ENCODE assay signal across 16 cellular contexts in genomic region chr3:182220013-182220412, GRCh38.
DNase-seq lines count a peak whose midpoint lies in the region; ATAC-seq, FAIRE-seq and TF ChIP-seq lines count a peak whose summit lies in the region.
"Had no signal": no experiment of that assay in that cellular context is flagged by ENCODE, and none has a peak within 500 bp of the region (broad histone marks: within the 10 kb centered on the region; RNA-seq: fewer than 3 reads in every experiment).

No MANE protein-coding gene starts in this region.

- H3K4me3 ChIP-seq in HepG2 (replicated peaks in 1 of 3; ENCODE audit: insufficient read depth in 1 of 3, low read depth in 2 of 3, low read length in 3 of 3) (no peak overlapping the region), right lobe of liver (no peak overlapping the region)

- H3K9me3 Mint-ChIP-seq in WTC11: peaks cover 24% of the 10 kb centered on the region
- no peaks in the 10 kb centered on the region for H3K9me3 Mint-ChIP-seq in Calu3 (ENCODE audit: low read depth, unreplicated experiment)
- H3K9me3 Mint-ChIP-seq: CD8-positive, alpha-beta T cell had no signal

- intact Hi-C loops in HepG2 (cut with micrococcal nuclease; ENCODE audit: unreplicated experiment) (no loop called here), right lobe of liver (cut with DNase I) (no loop called here), Calu3 (cut with micrococcal nuclease; ENCODE audit: unreplicated experiment) (no loop called here)

- H3K9me3 ChIP-seq in HepG2 (ENCODE audit: low read length) (no peaks in the 10 kb centered on the region), right lobe of liver (no peaks in the 10 kb centered on the region)

- POLR2A ChIA-PET in HepG2 (lab: Yijun Ruan, JAX) (no interaction called here), WTC11 (lab: Charles Lee) (no interaction called here)

- WGBS in HepG2 (ENCODE audit: low lambda C conversion rate): 0% methylated on average over 1 of the region's 1 CpG
- WGBS in right lobe of liver (ENCODE audit: insufficient coverage, low coverage, low lambda C conversion rate, missing lambda C conversion rate): 6% methylated on average over 1 of the region's 1 CpG

- TF ChIP-seq RAD21 in HepG2 (CRISPR knock-in tag; IDR thresholded peaks at IDR 0.05): no peak

- CTCF ChIA-PET in HepG2 (lab: Yijun Ruan, JAX; ENCODE audit: low intra/inter-chr PET ratio, low total read pairs): no interaction called here
- CTCF ChIA-PET in WTC11 (lab: Charles Lee): no interaction called here
- CTCF ChIA-PET in Calu3 (lab: Charles Lee): no interaction called here

- TF ChIP-seq EP300 in HepG2 (IDR thresholded peaks at IDR 0.05; ENCODE audit: low read depth in 2 of 2, low read length in 2 of 2): no peak
- TF ChIP-seq EP300 in HepG2 (CRISPR knock-in tag; IDR thresholded peaks at IDR 0.05; ENCODE audit: borderline replicate concordance): no peak

- H3K27ac ChIP-seq in HepG2 (ENCODE audit: extremely low read length, insufficient read depth, low read length) (no peak overlapping the region), right lobe of liver (no peak overlapping the region)
- H3K27ac ChIP-seq: 22Rv1 had no signal

- BruUV-seq in HepG2 (replicated peaks; lab: Mats Ljungman, UMichigan) (no TSS peak), Calu3 (replicated peaks; lab: Mats Ljungman, UMichigan) (no TSS peak)

- TF ChIP-seq POLR2A in HepG2 (IDR thresholded peaks at IDR 0.05; ENCODE audit: insufficient read depth in 1 of 2, low read depth in 2 of 2, low read length in 2 of 2) (no peak), right lobe of liver (IDR thresholded peaks at IDR 0.05) (no peak)

- DNase-seq in DMS53 (lab: John Stamatoyannopoulos, UW) (peak; percentile 8), DMS53 treated with DMSO at 0.1 percent for 48 hours (lab: John Stamatoyannopoulos, UW; ENCODE audit: unreplicated experiment) (no peak), HepG2 (ENCODE audit: low spot score) (peak; percentile 31), right lobe of liver (no peak), WTC11 (ENCODE audit: low spot score) (no peak), NCI-H510A (lab: John Stamatoyannopoulos, UW) (no peak), Calu3 (no peak)
- DNase-seq: CD8-positive, alpha-beta T cell; COR-L47; GF-D8; GOT3; H9 had no signal

- H3K27ac Mint-ChIP-seq in WTC11 (no peak overlapping the region), Calu3 (ENCODE audit: unreplicated experiment) (no peak overlapping the region)
- H3K27ac Mint-ChIP-seq: CD14-positive monocyte; CD8-positive, alpha-beta T cell; H9; IgD-negative memory B cell had no signal

- H3K79me2 ChIP-seq in HepG2 (ENCODE audit: insufficient read depth, low read length): no peaks in the 10 kb centered on the region

- H3K36me3 Mint-ChIP-seq in WTC11 (peaks cover 5% of the 10 kb centered on the region), Calu3 (ENCODE audit: insufficient read depth, unreplicated experiment) (no peaks in the 10 kb centered on the region)
- H3K36me3 Mint-ChIP-seq: CD14-positive monocyte; CD8-positive, alpha-beta T cell; IgD-negative memory B cell had no signal

- H3K4me1 ChIP-seq in HepG2 (ENCODE audit: insufficient read depth, low read length) (peaks cover 13% of the 10 kb centered on the region; the same call in 1 of the 2 replicates), right lobe of liver (no peaks in the 10 kb centered on the region)

- H3K4me3 Mint-ChIP-seq in WTC11 (no peak overlapping the region), Calu3 (ENCODE audit: low read depth, unreplicated experiment) (no peak overlapping the region)
- H3K4me3 Mint-ChIP-seq: CD14-positive monocyte; CD8-positive, alpha-beta T cell; H9; IgD-negative memory B cell had no signal

- H3K4me1 Mint-ChIP-seq in WTC11 (peaks cover 31% of the 10 kb centered on the region), Calu3 (ENCODE audit: low read depth, unreplicated experiment) (no peaks in the 10 kb centered on the region)
- H3K4me1 Mint-ChIP-seq: CD14-positive monocyte, IgD-negative memory B cell had no signal

- H3K27me3 ChIP-seq in HepG2 (ENCODE audit: control insufficient read depth in 1 of 2, insufficient read depth in 2 of 2, low read length in 2 of 2) (no peaks in the 10 kb centered on the region), right lobe of liver (no peaks in the 10 kb centered on the region)

- TF ChIP-seq CTCF in HepG2 (CRISPR knock-in tag; IDR thresholded peaks at IDR 0.05) (no peak), right lobe of liver (IDR thresholded peaks at IDR 0.05) (no peak), WTC11 (IDR thresholded peaks at IDR 0.05) (no peak), Calu3 (IDR thresholded peaks at IDR 0.05; ENCODE audit: unreplicated experiment) (no peak)

- no peak for FAIRE-seq in HepG2 (lab: Jason Lieb, UNC)
- FAIRE-seq: GM19239 had no signal

- H4K20me1 ChIP-seq in HepG2 (ENCODE audit: insufficient read depth, low read length): no peaks in the 10 kb centered on the region

- H3K9ac ChIP-seq in HepG2 (ENCODE audit: insufficient read depth, low read depth, low read length): no peak overlapping the region

- H3K36me3 ChIP-seq in HepG2 (replicated peaks in 1 of 2; ENCODE audit: control insufficient read depth in 1 of 2, insufficient read depth in 2 of 2, low read length in 2 of 2) (no peaks in the 10 kb centered on the region), right lobe of liver (no peaks in the 10 kb centered on the region)

- no peak overlapping the region for H2AFZ ChIP-seq in HepG2 (ENCODE audit: low read length)

- no peak; the same call in 2 of the 3 replicates for ATAC-seq in HepG2
- ATAC-seq in right lobe of liver: no peak
- no peak for ATAC-seq in WTC11
- ATAC-seq: CD8-positive, alpha-beta T cell had no signal

- H3K4me2 ChIP-seq in HepG2 (ENCODE audit: low read depth, low read length): no peak overlapping the region

- H3K27me3 Mint-ChIP-seq in WTC11 (ENCODE audit: low read depth): peaks cover 3% of the 10 kb centered on the region; the same call in 1 of the 2 replicates
- no peaks in the 10 kb centered on the region for H3K27me3 Mint-ChIP-seq in Calu3 (ENCODE audit: unreplicated experiment)

- in situ Hi-C loops in HepG2 (cut with HindIII; ENCODE audit: extremely low pct_ligation_motif_present, low pct_unique_long_range_greater_than_20kb): no loop called here

TF ChIP-seq in HepG2, 621 proteins besides CTCF, POLR2A, EP300 and RAD21 (continues in another document):
- TF ChIP-seq ZNF598 (CRISPR knock-in tag; IDR thresholded peaks at IDR 0.05; ENCODE audit: borderline replicate concordance) (no peak), RBAK (CRISPR knock-in tag; IDR thresholded peaks at IDR 0.05) (no peak)
- TF ChIP-seq, protein P1, sequence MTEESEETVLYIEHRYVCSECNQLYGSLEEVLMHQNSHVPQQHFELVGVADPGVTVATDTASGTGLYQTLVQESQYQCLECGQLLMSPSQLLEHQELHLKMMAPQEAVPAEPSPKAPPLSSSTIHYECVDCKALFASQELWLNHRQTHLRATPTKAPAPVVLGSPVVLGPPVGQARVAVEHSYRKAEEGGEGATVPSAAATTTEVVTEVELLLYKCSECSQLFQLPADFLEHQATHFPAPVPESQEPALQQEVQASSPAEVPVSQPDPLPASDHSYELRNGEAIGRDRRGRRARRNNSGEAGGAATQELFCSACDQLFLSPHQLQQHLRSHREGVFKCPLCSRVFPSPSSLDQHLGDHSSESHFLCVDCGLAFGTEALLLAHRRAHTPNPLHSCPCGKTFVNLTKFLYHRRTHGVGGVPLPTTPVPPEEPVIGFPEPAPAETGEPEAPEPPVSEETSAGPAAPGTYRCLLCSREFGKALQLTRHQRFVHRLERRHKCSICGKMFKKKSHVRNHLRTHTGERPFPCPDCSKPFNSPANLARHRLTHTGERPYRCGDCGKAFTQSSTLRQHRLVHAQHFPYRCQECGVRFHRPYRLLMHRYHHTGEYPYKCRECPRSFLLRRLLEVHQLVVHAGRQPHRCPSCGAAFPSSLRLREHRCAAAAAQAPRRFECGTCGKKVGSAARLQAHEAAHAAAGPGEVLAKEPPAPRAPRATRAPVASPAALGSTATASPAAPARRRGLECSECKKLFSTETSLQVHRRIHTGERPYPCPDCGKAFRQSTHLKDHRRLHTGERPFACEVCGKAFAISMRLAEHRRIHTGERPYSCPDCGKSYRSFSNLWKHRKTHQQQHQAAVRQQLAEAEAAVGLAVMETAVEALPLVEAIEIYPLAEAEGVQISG (CRISPR knock-in tag; IDR thresholded peaks at IDR 0.05): no peak

TF ChIP-seq in WTC11, 78 proteins besides CTCF, POLR2A, EP300 and RAD21:
- no peak for TF ChIP-seq ELF4 (CRISPR knock-in tag; IDR thresholded peaks at IDR 0.05; ENCODE audit: low read depth)
- no peak for TF ChIP-seq ZNF232 (CRISPR knock-in tag; IDR thresholded peaks at IDR 0.05)
- peak; percentile 38; the same call in 1 of the 2 replicates for TF ChIP-seq GABPB1 (CRISPR knock-in tag; IDR thresholded peaks at IDR 0.05)
TF ChIP-seq in WTC11: peak in this region for 1.

Comparison
In these comparisons a context has a peak if more than half of its experiments do, and no peak if none do; other contexts are left out.
1. DNase-seq: peak in DMS53 (single experiment) and HepG2 (single experiment); none in DMS53 treated with DMSO at 0.1 percent for 48 hours (single experiment), right lobe of liver (0 of 3), WTC11 (single experiment), NCI-H510A (single experiment) and Calu3 (single experiment).